In genomic region chr16:12582696-12583095, GRCh38 we compare ENCODE assay signal across 22 cellular contexts.
"Had no signal": no experiment of that assay in that cellular context is flagged by ENCODE, and none has a peak within 500 bp of the region (broad histone marks: within the 10 kb centered on the region; RNA-seq: fewer than 3 reads in every experiment).

No MANE protein-coding gene starts in this region.

- H3K9me3 Mint-ChIP-seq: activated naive CD4-positive, alpha-beta T cell treated with anti-CD3 and anti-CD28 coated beads, Interleukin-2, amount 50 U/mL, for 72 hours; activated naive CD8-positive, alpha-beta T cell treated with anti-CD3 and anti-CD28 coated beads, Interleukin-2, amount 50 U/mL, for 24 hours; central memory CD8-positive, alpha-beta T cell; T-helper 1 cell treated with Interleukin-12 subunit alpha and Interleukin-12 subunit beta and Interleukin-4 antibody, amounts not matched to agents 30 μg/mL and 1 μg/mL, for 36 hours had no signal

- H3K36me3 Mint-ChIP-seq: activated naive CD4-positive, alpha-beta T cell treated with anti-CD3 and anti-CD28 coated beads, Interleukin-2, amount 50 U/mL, for 72 hours; WTC11 had no signal

- H3K27ac Mint-ChIP-seq: activated naive CD4-positive, alpha-beta T cell treated with anti-CD3 and anti-CD28 coated beads, Interleukin-2, amount 50 U/mL, for 72 hours; activated naive CD8-positive, alpha-beta T cell treated with anti-CD3 and anti-CD28 coated beads, Interleukin-2, amount 50 U/mL, for 24 hours; T-helper 1 cell treated with Interleukin-12 subunit alpha and Interleukin-12 subunit beta and Interleukin-4 antibody, amounts not matched to agents 30 μg/mL and 1 μg/mL, for 36 hours; WTC11 had no signal

- ATAC-seq: activated naive CD4-positive, alpha-beta T cell treated with anti-CD3 and anti-CD28 coated beads, Interleukin-2, amount 50 U/mL, for 72 hours; activated naive CD8-positive, alpha-beta T cell treated with anti-CD3 and anti-CD28 coated beads, Interleukin-2, amount 50 U/mL, for 24 hours; body of pancreas; K562; WTC11 had no signal

- H3K4me1 Mint-ChIP-seq: central memory CD8-positive, alpha-beta T cell; WTC11 had no signal

- H3K4me3 Mint-ChIP-seq: activated naive CD8-positive, alpha-beta T cell treated with anti-CD3 and anti-CD28 coated beads, Interleukin-2, amount 50 U/mL, for 24 hours; central memory CD8-positive, alpha-beta T cell; T-helper 1 cell treated with Interleukin-12 subunit alpha and Interleukin-12 subunit beta and Interleukin-4 antibody, amounts not matched to agents 30 μg/mL and 1 μg/mL, for 36 hours; WTC11 had no signal

- H3K27me3 Mint-ChIP-seq: activated naive CD8-positive, alpha-beta T cell treated with anti-CD3 and anti-CD28 coated beads, Interleukin-2, amount 50 U/mL, for 24 hours had no signal

- DNase-seq: activated CD4-positive, alpha-beta T cell treated with anti-CD3 and anti-CD28 coated beads for 48 hours; activated CD4-positive, alpha-beta T cell treated with anti-CD3 and anti-CD28 coated beads, Interleukin-2, amount 50 U/mL, for 4 hours; activated naive CD4-positive, alpha-beta T cell treated with Interleukin-2 at 50 U/mL for 16 hours; activated naive CD8-positive, alpha-beta T cell treated with anti-CD3 and anti-CD28 coated beads, Interleukin-2, amount 50 U/mL, for 24 hours; activated T-cell treated with anti-CD3 and anti-CD28 coated beads for 4 hours; amniotic stem cell; body of pancreas; Karpas-422; NCI-H1105 treated with DMSO at 0.1 percent for 48 hours; NCI-H1436 treated with DMSO at 0.1 percent for 48 hours; NCI-H187; NCI-H2081; NCI-H510A treated with DMSO at 0.1 percent for 48 hours; NCI-H69; NK-92 treated with Interleukin-12 subunit alpha and Interleukin-12 subunit beta, amount 100 ng/mL, for 24 hours; SHP77 treated with DMSO at 0.1 percent for 48 hours; T-helper 9 cell had no signal
